13 cellular contexts compared by ENCODE assay signal in genomic region chr14:99067927-99068326, GRCh38.
A peak's percentile ranks its signal among the peaks of the same experiment; 100 is the strongest.
DNase-seq lines count a peak whose midpoint lies in the region; ATAC-seq and TF ChIP-seq lines count a peak whose summit lies in the region.
"Had no signal": no experiment of that assay in that cellular context is flagged by ENCODE, and none has a peak within 500 bp of the region (broad histone marks: within the 10 kb centered on the region; RNA-seq: fewer than 3 reads in every experiment).

No MANE protein-coding gene starts in this region.

- H3K36me3 ChIP-seq in colonic mucosa (no peaks in the 10 kb centered on the region), neural progenitor cell (no peaks in the 10 kb centered on the region)
- H3K36me3 ChIP-seq: BLaER1 treated with 17β-estradiol and CSF1 and Interleukin-3, amounts not matched to agents 10 nM and 100 nM had no signal

- H3K27ac ChIP-seq in RWPE1, result peak overlapping the region; percentile 99
- no peak overlapping the region for H3K27ac ChIP-seq in colonic mucosa
- no peak overlapping the region for H3K27ac ChIP-seq in neural progenitor cell
- H3K27ac ChIP-seq: BLaER1 treated with 17β-estradiol and CSF1 and Interleukin-3, amounts not matched to agents 10 nM and 100 nM; GM23248 had no signal

- H3K4me1 ChIP-seq in colonic mucosa, result no peaks in the 10 kb centered on the region
- peaks cover 3% of the 10 kb centered on the region for H3K4me1 ChIP-seq in neural progenitor cell
- H3K4me1 ChIP-seq: BLaER1 treated with 17β-estradiol and CSF1 and Interleukin-3, amounts not matched to agents 10 nM and 100 nM had no signal

- H3K9ac ChIP-seq in colonic mucosa (ENCODE audit: low read depth in 2 of 2, low read length in 2 of 2), result no peak overlapping the region
- H3K9ac ChIP-seq in neural progenitor cell, result no peak overlapping the region
- H3K9ac ChIP-seq: BLaER1 treated with 17β-estradiol and CSF1 and Interleukin-3, amounts not matched to agents 10 nM and 100 nM; GM23248 had no signal

- no TSS peak for BruUV-seq in Calu3 (replicated peaks; lab: Mats Ljungman, UMichigan)

- DNase-seq in Calu3 (no peak), RWPE1 (ENCODE audit: low spot score) (no peak), colonic mucosa (peak; percentile 1), neural progenitor cell (ENCODE audit: low spot score) (no peak), NCI-H187 treated with DMSO at 0.1 percent for 48 hours (lab: John Stamatoyannopoulos, UW) (no peak), NCI-H526 (lab: John Stamatoyannopoulos, UW) (no peak), progenitor cell of endocrine pancreas (ENCODE audit: low spot score, unreplicated experiment) (no peak)
- DNase-seq: ACHN; CD4-positive, CD25-positive, alpha-beta regulatory T cell; DMS 273 treated with DMSO at 0.1 percent for 48 hours; GM23248 had no signal

- no peak overlapping the region for H3K4me2 ChIP-seq in neural progenitor cell
- H3K4me2 ChIP-seq: BLaER1 treated with 17β-estradiol and CSF1 and Interleukin-3, amounts not matched to agents 10 nM and 100 nM had no signal

- no peaks in the 10 kb centered on the region for H3F3A ChIP-seq in neural progenitor cell (ENCODE audit: low read depth)

- no peaks in the 10 kb centered on the region for H3K27me3 Mint-ChIP-seq in Calu3 (ENCODE audit: unreplicated experiment)
- peaks cover 6% of the 10 kb centered on the region for H3K27me3 Mint-ChIP-seq in neural progenitor cell (ENCODE audit: insufficient read depth, low read depth)
- no peaks in the 10 kb centered on the region for H3K27me3 Mint-ChIP-seq in stimulated activated memory B cell treated with anti-CD40 and anti-IgM and Interleukin-4, amounts not matched to agents 10 μg/mL and 1 μg/mL and 100 μg/mL, for 72 hours
- no peaks in the 10 kb centered on the region for H3K27me3 Mint-ChIP-seq in progenitor cell of endocrine pancreas
- H3K27me3 Mint-ChIP-seq: CD4-positive, CD25-positive, alpha-beta regulatory T cell had no signal

- H3K4me3 ChIP-seq in colonic mucosa (no peak overlapping the region), neural progenitor cell (no peak overlapping the region)
- H3K4me3 ChIP-seq: BLaER1 treated with 17β-estradiol and CSF1 and Interleukin-3, amounts not matched to agents 10 nM and 100 nM; GM23248 had no signal

- no peak for ATAC-seq in stimulated activated memory B cell treated with anti-CD40 and anti-IgM and Interleukin-4, amounts not matched to agents 10 μg/mL and 1 μg/mL and 100 μg/mL, for 72 hours

- peaks cover 6% of the 10 kb centered on the region for H3K9me3 Mint-ChIP-seq in Calu3 (ENCODE audit: low read depth, unreplicated experiment)
- H3K9me3 Mint-ChIP-seq in neural progenitor cell, result peaks cover 7% of the 10 kb centered on the region
- peaks cover 9% of the 10 kb centered on the region for H3K9me3 Mint-ChIP-seq in stimulated activated memory B cell treated with anti-CD40 and anti-IgM and Interleukin-4, amounts not matched to agents 10 μg/mL and 1 μg/mL and 100 μg/mL, for 72 hours
- H3K9me3 Mint-ChIP-seq in progenitor cell of endocrine pancreas (ENCODE audit: low read depth), result peaks cover 3% of the 10 kb centered on the region

- CTCF ChIA-PET in Calu3 (lab: Charles Lee) (no interaction called here), RWPE1 (lab: Yijun Ruan, JAX) (no interaction called here)

- H3K36me3 Mint-ChIP-seq in Calu3 (ENCODE audit: insufficient read depth, unreplicated experiment) (peaks cover 31% of the 10 kb centered on the region), neural progenitor cell (no peaks in the 10 kb centered on the region), progenitor cell of endocrine pancreas (ENCODE audit: insufficient read depth) (no peaks in the 10 kb centered on the region)
- no peaks in the 10 kb centered on the region for H3K36me3 Mint-ChIP-seq in stimulated activated memory B cell treated with anti-CD40 and anti-IgM and Interleukin-4, amounts not matched to agents 10 μg/mL and 1 μg/mL and 100 μg/mL, for 72 hours

- H3K4me3 Mint-ChIP-seq in Calu3 (ENCODE audit: low read depth, unreplicated experiment) (no peak overlapping the region), neural progenitor cell (no peak overlapping the region), progenitor cell of endocrine pancreas (ENCODE audit: low read depth) (no peak overlapping the region)
- H3K4me3 Mint-ChIP-seq in stimulated activated memory B cell treated with anti-CD40 and anti-IgM and Interleukin-4, amounts not matched to agents 10 μg/mL and 1 μg/mL and 100 μg/mL, for 72 hours, result no peak overlapping the region
- H3K4me3 Mint-ChIP-seq: CD4-positive, CD25-positive, alpha-beta regulatory T cell had no signal

- H2AFZ ChIP-seq in neural progenitor cell (replicated peaks), result no peak overlapping the region
- H2AFZ ChIP-seq: GM23248 had no signal

- H3K4me1 Mint-ChIP-seq in Calu3 (ENCODE audit: low read depth, unreplicated experiment), result peaks cover 35% of the 10 kb centered on the region
- H3K4me1 Mint-ChIP-seq in neural progenitor cell, result peaks cover 3% of the 10 kb centered on the region
- H3K4me1 Mint-ChIP-seq in stimulated activated memory B cell treated with anti-CD40 and anti-IgM and Interleukin-4, amounts not matched to agents 10 μg/mL and 1 μg/mL and 100 μg/mL, for 72 hours, result no peaks in the 10 kb centered on the region
- H3K4me1 Mint-ChIP-seq in progenitor cell of endocrine pancreas (ENCODE audit: low read depth), result peaks cover 11% of the 10 kb centered on the region
- H3K4me1 Mint-ChIP-seq: CD4-positive, CD25-positive, alpha-beta regulatory T cell had no signal

- POLR2A ChIA-PET in RWPE1 (lab: Yijun Ruan, JAX; ENCODE audit: low non-redundant PET), result no interaction called here

- no peaks in the 10 kb centered on the region for H4K20me1 ChIP-seq in neural progenitor cell (ENCODE audit: low read depth)
- H4K20me1 ChIP-seq: BLaER1 treated with 17β-estradiol and CSF1 and Interleukin-3, amounts not matched to agents 10 nM and 100 nM had no signal

- no peaks in the 10 kb centered on the region for H3K9me3 ChIP-seq in colonic mucosa
- H3K9me3 ChIP-seq in neural progenitor cell (ENCODE audit: low read depth), result no peaks in the 10 kb centered on the region

- H3K79me2 ChIP-seq in neural progenitor cell (ENCODE audit: low read depth), result no peaks in the 10 kb centered on the region

- intact Hi-C loops in Calu3 (cut with micrococcal nuclease; ENCODE audit: unreplicated experiment) (loop anchor here (10.0 kb wide), 2 partner anchors 93 to 253 kb away; no protein-coding TSS in a partner anchor), colonic mucosa (cut with DNase I) (no loop called here)

- TF ChIP-seq CTCF in Calu3 (IDR thresholded peaks at IDR 0.05; ENCODE audit: unreplicated experiment) (no peak), RWPE1 (conservative IDR thresholded peaks at IDR 0.05; ENCODE audit: low read depth) (no peak), colonic mucosa (IDR thresholded peaks at IDR 0.05) (no peak), neural progenitor cell (IDR thresholded peaks at IDR 0.05) (no peak), progenitor cell of endocrine pancreas (IDR thresholded peaks at IDR 0.05; ENCODE audit: unreplicated experiment) (no peak)

- H3K27ac Mint-ChIP-seq in Calu3 (ENCODE audit: unreplicated experiment) (peak overlapping the region; percentile 33), neural progenitor cell (peak overlapping the region; percentile 83), progenitor cell of endocrine pancreas (no peak overlapping the region)
- H3K27ac Mint-ChIP-seq in stimulated activated memory B cell treated with anti-CD40 and anti-IgM and Interleukin-4, amounts not matched to agents 10 μg/mL and 1 μg/mL and 100 μg/mL, for 72 hours, result no peak overlapping the region
- H3K27ac Mint-ChIP-seq: CD4-positive, CD25-positive, alpha-beta regulatory T cell had no signal

- H3K27me3 ChIP-seq in colonic mucosa, result no peaks in the 10 kb centered on the region
- H3K27me3 ChIP-seq in neural progenitor cell, result no peaks in the 10 kb centered on the region
- H3K27me3 ChIP-seq: BLaER1 treated with 17β-estradiol and CSF1 and Interleukin-3, amounts not matched to agents 10 nM and 100 nM had no signal

Comparison
In these comparisons a context has a peak if more than half of its experiments do, and no peak if none do; other contexts are left out.
1. H3K27ac Mint-ChIP-seq: peak in Calu3 (single experiment) and neural progenitor cell (single experiment); none in stimulated activated memory B cell treated with anti-CD40 and anti-IgM and Interleukin-4, amounts not matched to agents 10 μg/mL and 1 μg/mL and 100 μg/mL, for 72 hours (single experiment) and progenitor cell of endocrine pancreas (single experiment).